Comparison of ENCODE assay signal across 9 cellular contexts in the genomic region with DNA sequence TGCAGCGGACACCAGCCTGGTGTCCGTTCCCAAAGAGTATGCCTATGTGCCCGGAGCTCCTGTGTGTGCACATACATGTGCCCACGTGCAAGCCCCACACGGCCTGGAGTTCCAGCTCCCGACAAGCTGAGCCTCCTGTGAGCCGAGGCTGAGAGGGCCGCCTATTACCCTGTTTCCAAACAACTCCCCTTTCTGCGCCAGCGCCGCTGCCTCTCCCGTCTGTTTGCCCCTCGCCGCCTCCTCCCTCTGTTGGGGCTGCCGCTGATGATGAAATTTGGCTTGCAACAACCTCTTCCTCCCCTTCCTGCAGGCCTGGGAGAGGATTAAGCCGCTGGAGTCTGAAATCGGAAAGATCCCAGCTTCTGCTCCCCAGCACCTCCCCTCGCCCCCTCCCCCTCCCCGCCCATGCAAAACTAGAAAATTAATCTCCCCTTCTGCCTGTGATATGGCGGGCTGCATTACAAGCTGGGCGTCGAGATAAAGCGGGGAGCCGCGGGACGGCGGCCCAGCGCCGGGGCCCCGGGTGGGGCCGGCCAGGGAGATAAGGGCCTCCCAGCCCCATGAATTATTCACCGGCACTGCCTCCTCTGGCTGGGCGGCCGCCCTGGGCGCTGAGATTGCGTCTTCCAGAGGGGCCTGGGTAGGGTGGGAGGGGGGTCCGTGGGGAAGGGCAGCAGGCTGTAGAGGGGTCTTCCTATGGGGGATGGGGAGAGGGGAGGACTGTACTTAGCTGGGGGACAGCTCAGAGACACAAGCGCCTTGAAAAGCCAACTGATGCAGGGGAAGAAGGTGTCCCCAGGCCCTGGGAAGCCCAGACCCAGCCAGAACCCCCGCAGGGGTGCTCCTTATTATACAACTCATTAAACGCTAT. TPM values are rescaled to one million over a fixed set of nuclear protein-coding genes. Genes with fewer than 3 reads are reported as not detected.
DNase-seq lines count a peak whose midpoint lies in the region; ATAC-seq and TF ChIP-seq lines count a peak whose summit lies in the region.
"Had no signal": no experiment of that assay in that cellular context is flagged by ENCODE, and none has a peak within 500 bp of the region (broad histone marks: within the 10 kb centered on the region; RNA-seq: fewer than 3 reads in every experiment).

No MANE protein-coding gene starts in this region.

- H3K27me3 ChIP-seq in muscle layer of colon (ENCODE audit: control insufficient read depth in 1 of 2, insufficient read depth in 2 of 2, low read length in 2 of 2): no peaks in the 10 kb centered on the region
- H3K27me3 ChIP-seq: MG63 had no signal

- no peaks in the 10 kb centered on the region for H3K36me3 ChIP-seq in muscle layer of colon (ENCODE audit: insufficient read depth, low read length)
- H3K36me3 ChIP-seq: MG63 had no signal

- H3K4me1 ChIP-seq in muscle layer of colon (ENCODE audit: insufficient read depth, low read length): peaks cover 1% of the 10 kb centered on the region

- peaks cover 24% of the 10 kb centered on the region for H3K4me1 Mint-ChIP-seq in endothelial cell (ENCODE audit: unreplicated experiment)

- peak; percentile 50 for DNase-seq in AG08395 (ENCODE audit: low spot score)
- peak; percentile 91 for DNase-seq in NCI-H2171 treated with DMSO at 0.1 percent for 48 hours (lab: John Stamatoyannopoulos, UW)
- DNase-seq in endothelial cell (ENCODE audit: low spot score): peak; percentile 40
- DNase-seq in 8988T: no peak
- no peak for DNase-seq in medulla oblongata (ENCODE audit: extremely low spot score)
- DNase-seq: MG63 had no signal

- peaks cover 8% of the 10 kb centered on the region for H3K27me3 Mint-ChIP-seq in endothelial cell (ENCODE audit: unreplicated experiment)

- ATAC-seq in HG03175 (IDR thresholded peaks at IDR 0.05; ENCODE audit: unreplicated experiment) (no peak), GM18858 (IDR thresholded peaks at IDR 0.05; ENCODE audit: unreplicated experiment) (no peak)

- H3K9me3 Mint-ChIP-seq in endothelial cell (ENCODE audit: unreplicated experiment): no peaks in the 10 kb centered on the region

- no peak overlapping the region for H3K27ac ChIP-seq in muscle layer of colon (ENCODE audit: low read depth, low read length)

- no peaks in the 10 kb centered on the region for H3K9me3 ChIP-seq in muscle layer of colon (ENCODE audit: low read length)
- H3K9me3 ChIP-seq: MG63 had no signal

- peak overlapping the region; percentile 43 for H3K4me3 Mint-ChIP-seq in endothelial cell (ENCODE audit: unreplicated experiment)

- peaks cover 8% of the 10 kb centered on the region for H3K36me3 Mint-ChIP-seq in endothelial cell (ENCODE audit: low read depth, unreplicated experiment)

- no peak for TF ChIP-seq CTCF in endothelial cell (IDR thresholded peaks at IDR 0.05; ENCODE audit: unreplicated experiment)

- H3K4me3 ChIP-seq in muscle layer of colon (ENCODE audit: low read depth in 1 of 2, low read length in 2 of 2): peak overlapping the region; percentile 25 to 47
- H3K4me3 ChIP-seq: MG63 had no signal

- H3K27ac Mint-ChIP-seq in endothelial cell (ENCODE audit: unreplicated experiment): no peak overlapping the region

- no peak overlapping the region for H3K9ac ChIP-seq in muscle layer of colon (ENCODE audit: low read length)

RNA-seq across cellular contexts. Expression of gene ASIC1, which starts 6.8 kb away (rescaled TPM):
- total RNA-seq in endothelial cell (ENCODE audit: unreplicated experiment): 1.9 TPM

RNA-seq across cellular contexts. Expression of gene RACGAP1, which starts 25.4 kb away (rescaled TPM):
- total RNA-seq in endothelial cell (ENCODE audit: unreplicated experiment): 19.5 TPM

RNA-seq across cellular contexts. Expression of gene SMARCD1, which starts 34.5 kb away (rescaled TPM):
- 101 TPM for total RNA-seq in endothelial cell (ENCODE audit: unreplicated experiment)

RNA-seq across cellular contexts. Expression of gene GPD1, which starts 53.2 kb away (rescaled TPM):
- not detected for total RNA-seq in endothelial cell (ENCODE audit: unreplicated experiment)

Comparison
In these comparisons a context has a peak if more than half of its experiments do, and no peak if none do; other contexts are left out.
1. DNase-seq: peak in AG08395 (single experiment), NCI-H2171 treated with DMSO at 0.1 percent for 48 hours (single experiment) and endothelial cell (single experiment); none in 8988T (single experiment) and medulla oblongata (single experiment).